Comparison of ENCODE assay signal across 8 cellular contexts in genomic region chr11:62804310-62805043, GRCh38. TPM values are rescaled to one million over a fixed set of nuclear protein-coding genes. Genes with fewer than 3 reads are reported as not detected.
DNase-seq lines count a peak whose midpoint lies in the region; ATAC-seq and TF ChIP-seq lines count a peak whose summit lies in the region.

No MANE protein-coding gene starts in this region.

- peak overlapping the region; percentile 98 for H3K4me2 ChIP-seq in OCI-LY1 (ENCODE audit: low read length)

- H3K9me3 ChIP-seq in OCI-LY1 (ENCODE audit: low read length): no peaks in the 10 kb centered on the region
- no peaks in the 10 kb centered on the region for H3K9me3 ChIP-seq in mucosa of descending colon

- CTCF ChIA-PET in AG04449 (lab: Yijun Ruan, JAX): interaction anchor here (0.6 to 5.7 kb wide), 4 partner anchors 9 to 25 kb away, joined by 3 to 49 read pairs (median 4); partner anchors contain the start of gene TMEM179B

- no peak for DNase-seq in AG04449 (ENCODE audit: low read depth, low spot score)
- DNase-seq in dedifferentiated amniotic fluid mesenchymal stem cell (ENCODE audit: extremely low spot score): peak; percentile 44
- peak in 1 of 3 donors; percentile 35 for DNase-seq in mucosa of descending colon
- no peak for DNase-seq in GM19240 (ENCODE audit: insufficient read length, low spot score)
- DNase-seq in activated gamma-delta T cell treated with Interleukin-2 at 50 U/mL for 16 hours: no peak

- no peaks in the 10 kb centered on the region for H3K9me2 ChIP-seq in OCI-LY1 (ENCODE audit: low read depth, low read length)

- intact Hi-C loops in mucosa of descending colon (cut with DNase I, micrococcal nuclease): no loop called here

- H4K20me1 ChIP-seq in OCI-LY1 (ENCODE audit: insufficient read depth, low read length): no peaks in the 10 kb centered on the region

- no peaks in the 10 kb centered on the region for H3F3A ChIP-seq in OCI-LY1 (ENCODE audit: insufficient read depth, low read length)

- H3K79me2 ChIP-seq in OCI-LY1 (ENCODE audit: insufficient read depth, low read length): peaks cover 17% of the 10 kb centered on the region

- POLR2A ChIA-PET in AG04449 (lab: Yijun Ruan, JAX): interaction anchor here (0.7 to 1.6 kb wide), 12 partner anchors 8 to 262 kb away, joined by 3 to 7 read pairs (median 4); partner anchors contain the start of genes POLR2G and TMEM223

- ATAC-seq in GM19395 (IDR thresholded peaks at IDR 0.05; ENCODE audit: unreplicated experiment) (peak; percentile 11), mucosa of descending colon (peak; percentile 42), GM21515 (IDR thresholded peaks at IDR 0.05; ENCODE audit: unreplicated experiment) (no peak)

- no peak for TF ChIP-seq CTCF in AG04449 (IDR thresholded peaks at IDR 0.05; ENCODE audit: insufficient read depth, low read length, missing control alignments)
- TF ChIP-seq CTCF in OCI-LY1 (IDR thresholded peaks at IDR 0.05; ENCODE audit: low read length): no peak
- TF ChIP-seq CTCF in mucosa of descending colon (IDR thresholded peaks at IDR 0.05): no peak

- H3K4me3 ChIP-seq in AG04449 (ENCODE audit: low read depth, low read length): peak overlapping the region; percentile 81
- peak overlapping the region; percentile 97 for H3K4me3 ChIP-seq in OCI-LY1 (ENCODE audit: low read depth, low read length, poor library complexity, severe bottlenecking)
- H3K4me3 ChIP-seq in mucosa of descending colon: peak overlapping the region; percentile 60

- peak overlapping the region; percentile 91 for H3K9ac ChIP-seq in OCI-LY1 (ENCODE audit: low read length)

- H3K4me1 ChIP-seq in OCI-LY1 (ENCODE audit: insufficient read depth, low read length, severe bottlenecking) (peaks cover 36% of the 10 kb centered on the region), mucosa of descending colon (ENCODE audit: low read depth) (peaks cover 19% of the 10 kb centered on the region)

- H3K36me3 ChIP-seq in OCI-LY1 (ENCODE audit: insufficient read depth, low read length) (peaks cover 41% of the 10 kb centered on the region), mucosa of descending colon (ENCODE audit: low read depth) (no peaks in the 10 kb centered on the region)

- H2AFZ ChIP-seq in OCI-LY1 (ENCODE audit: low read length): no peak overlapping the region

- H3K27ac ChIP-seq in OCI-LY1 (ENCODE audit: low read depth, low read length, poor library complexity, severe bottlenecking): peak overlapping the region; percentile 20

- H3K27me3 ChIP-seq in OCI-LY1 (ENCODE audit: insufficient read depth, low read length): no peaks in the 10 kb centered on the region

RNA-seq across cellular contexts. Expression of gene NXF1, which starts 0.8 kb away (rescaled TPM):
- total RNA-seq in mucosa of descending colon: 100 to 1,000 TPM in 1 of 3 donors, 10 to 100 TPM in 2; 46.7 to 103 (median 55.0) TPM

RNA-seq across cellular contexts. Expression of gene TMEM223, which starts 12.7 kb away (rescaled TPM):
- 10 to 100 TPM; 12.8 to 16.6 (median 14.8) TPM for total RNA-seq in mucosa of descending colon

RNA-seq across cellular contexts. Expression of gene TMEM179B, which starts 17.3 kb away (rescaled TPM):
- 10 to 100 TPM; 39.8 to 62.2 (median 54.0) TPM for total RNA-seq in mucosa of descending colon

RNA-seq across cellular contexts. Expression of gene STX5, which starts 27.4 kb away (rescaled TPM):
- 10 to 100 TPM; 38.7 to 44.3 (median 41.7) TPM for total RNA-seq in mucosa of descending colon

RNA-seq across cellular contexts. Expression of gene TEX54, which starts 28.2 kb away (rescaled TPM):
- total RNA-seq in mucosa of descending colon: not detected
